In the genomic region with DNA sequence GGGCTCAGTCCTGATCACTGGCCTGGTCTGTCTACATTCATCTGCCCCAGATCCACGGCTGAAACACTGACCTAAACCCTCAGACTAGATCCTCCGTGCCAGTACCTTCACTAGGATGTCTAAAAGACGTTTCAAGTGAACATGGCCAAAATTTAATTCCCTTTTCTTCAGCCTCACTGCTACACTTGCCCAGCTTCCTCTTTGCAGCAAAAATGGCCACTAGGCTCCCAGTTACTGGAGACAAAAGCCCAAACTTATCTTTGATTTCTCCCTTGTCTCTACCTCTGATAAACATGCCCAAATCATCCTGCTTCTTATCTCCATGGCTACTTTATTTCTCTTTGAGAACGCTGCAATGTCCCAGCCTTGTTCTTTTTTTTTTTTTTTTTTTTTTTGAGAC, we compare ENCODE assay signal across 7 cellular contexts. TPM values are rescaled to one million over a fixed set of nuclear protein-coding genes. Genes with fewer than 3 reads are reported as not detected.
A peak's percentile ranks its signal among the peaks of the same experiment; 100 is the strongest.
DNase-seq lines count a peak whose midpoint lies in the region; ATAC-seq, FAIRE-seq and TF ChIP-seq lines count a peak whose summit lies in the region.

No MANE protein-coding gene starts in this region.

- H3K79me2 ChIP-seq in H1 (ENCODE audit: control insufficient read depth in 1 of 2, insufficient read depth in 2 of 2, low read length in 2 of 2), result peaks cover 0 to 25% of the 10 kb centered on the region in 2 experiments; a peak in 2 of 4 replicates

- H2BK15ac ChIP-seq in H1 (ENCODE audit: low read length), result peak overlapping the region; percentile 93; the same call in 1 of the 2 replicates

- H4K20me1 ChIP-seq in H1 (replicated peaks in 1 of 2; ENCODE audit: control insufficient read depth in 1 of 2, insufficient read depth in 2 of 2, low read length in 2 of 2), result peaks cover 0 to 7% of the 10 kb centered on the region in 2 experiments

- H3K4me3 ChIP-seq in H1 (ENCODE audit: extremely low read depth in 1 of 4, insufficient read depth in 2 of 4, low read depth in 3 of 4, low read length in 4 of 4) (no peak overlapping the region), spleen (peak overlapping the region; percentile 55 to 86 (median 70))

- no peak for DNase-seq in GM12891 (ENCODE audit: insufficient read length, low spot score)
- DNase-seq in OCI-M1 (lab: John Stamatoyannopoulos, UW), result peak; percentile 68
- DNase-seq in H1 (ENCODE audit: low read depth in 1 of 2, low spot score in 2 of 2), result no peak
- DNase-seq in spleen, result no peak
- DNase-seq in AG20443 (ENCODE audit: low spot score), result no peak

- 95% methylated on average over 4 of the region's 4 CpGs; no CpG with 5 or more reads in 1 of the 2 experiments for WGBS in H1 (ENCODE audit: extremely low coverage in 1 of 2, insufficient coverage in 1 of 2, insufficient read length in 1 of 2, insufficient replicate concordance in 2 of 2, low coverage in 1 of 2, low lambda C conversion rate in 2 of 2, missing lambda C conversion rate in 1 of 2), 2 experiments
- 31 to 51% (median 33%) methylated on average over 4 of the region's 4 CpGs for WGBS in spleen, 5 donors

- H3K79me1 ChIP-seq in H1 (ENCODE audit: low read depth, low read length), result peaks cover 4% of the 10 kb centered on the region; the same call in 1 of the 2 replicates

- peaks cover 20 to 56% (median 43%) of the 10 kb centered on the region in 4 experiments for H3K27me3 ChIP-seq in H1 (replicated peaks in 1 of 4; ENCODE audit: control insufficient read depth in 3 of 4, extremely low read depth in 1 of 4, insufficient read depth in 3 of 4, low read length in 3 of 4)
- H3K27me3 ChIP-seq in spleen (replicated peaks in 1 of 7), result no peaks in the 10 kb centered on the region

- TF ChIP-seq POLR2A in GM12891 (IDR thresholded peaks at IDR 0.05; ENCODE audit: low read depth, low read length), result no peak
- TF ChIP-seq POLR2A in H1 (IDR thresholded peaks at IDR 0.05; ENCODE audit: control extremely low read depth in 1 of 2, low read depth in 2 of 2, low read length in 2 of 2), result no peak
- TF ChIP-seq POLR2A in spleen (IDR thresholded peaks at IDR 0.05), result no peak

- no peak overlapping the region for H2BK120ac ChIP-seq in H1 (replicated peaks; ENCODE audit: low read depth, low read length)

- H2BK20ac ChIP-seq in H1 (ENCODE audit: low read length), result no peak overlapping the region

- H3K9me3 ChIP-seq in H1 (ENCODE audit: insufficient read depth in 2 of 2, low read depth in 1 of 2, low read length in 1 of 2) (no peaks in the 10 kb centered on the region), spleen (no peaks in the 10 kb centered on the region)

- peaks cover 18% of the 10 kb centered on the region for H3K23me2 ChIP-seq in H1 (ENCODE audit: low read depth, low read length)

- no peak for TF ChIP-seq RAD21 in H1 (IDR thresholded peaks at IDR 0.05 in 1 of 2, conservative IDR thresholded peaks at IDR 0.05 in 1 of 2; ENCODE audit: low read depth in 2 of 2, low read length in 2 of 2)

- no peak overlapping the region; a peak in 1 of 4 replicates for H3K4me2 ChIP-seq in H1 (ENCODE audit: insufficient read depth in 1 of 2, low read depth in 2 of 2, low read length in 2 of 2)

- H2BK12ac ChIP-seq in H1 (ENCODE audit: low read depth, low read length), result no peak overlapping the region

- no peak for ATAC-seq in GM18868 (IDR thresholded peaks at IDR 0.05; ENCODE audit: unreplicated experiment)
- ATAC-seq in GM21619 (IDR thresholded peaks at IDR 0.05; ENCODE audit: unreplicated experiment), result no peak

- CTCF ChIA-PET in H1 (lab: Charles Lee; ENCODE audit: partially characterized antibody), result interaction anchor here (0.7 to 7.7 kb wide), 4 partner anchors 8 to 277 kb away, joined by 3 to 60 read pairs (median 12); a partner anchor contains a TSS

- TF ChIP-seq EP300 in H1 (IDR thresholded peaks at IDR 0.05; ENCODE audit: borderline replicate concordance in 1 of 2, low read depth in 2 of 2, low read length in 2 of 2), result no peak

- H3K4me1 ChIP-seq in H1 (replicated peaks in 1 of 4; ENCODE audit: control insufficient read depth in 3 of 4, insufficient read depth in 4 of 4, low read length in 3 of 4) (peaks cover 0 to 19% (median 14%) of the 10 kb centered on the region in 4 experiments; a peak in 5 of 7 replicates), spleen (peaks cover 55 to 94% (median 78%) of the 10 kb centered on the region in 6 donors)

- intact Hi-C loops in spleen (cut with DNase I; ENCODE audit: low total_unique reads), result no loop called here

- H3K27ac ChIP-seq in H1 (ENCODE audit: low read depth, low read length) (no peak overlapping the region), spleen (peak overlapping the region; percentile 92 to 99 (median 98))

- H2BK5ac ChIP-seq in H1 (ENCODE audit: low read depth, low read length), result no peak overlapping the region

- H4K5ac ChIP-seq in H1 (ENCODE audit: insufficient read length, low read depth, low read length), result no peak overlapping the region

- H3K36me3 ChIP-seq in H1 (ENCODE audit: control insufficient read depth in 2 of 4, insufficient read depth in 4 of 4, low read length in 3 of 4) (no peaks in the 10 kb centered on the region), spleen (peaks cover 0 to 17% (median 0%) of the 10 kb centered on the region in 6 donors)

- no peak overlapping the region for H2AFZ ChIP-seq in H1 (ENCODE audit: low read length)

- H3K9ac ChIP-seq in H1 (replicated peaks in 1 of 4; ENCODE audit: extremely low read depth in 1 of 4, low read depth in 3 of 4, low read length in 3 of 4), result no peak overlapping the region

- H3K14ac ChIP-seq in H1 (ENCODE audit: insufficient read length), result no peak overlapping the region

- H4K91ac ChIP-seq in H1 (replicated peaks; ENCODE audit: insufficient read length, low read length), result no peak overlapping the region

- H3K18ac ChIP-seq in H1 (ENCODE audit: extremely low read depth, low read length), result no peak overlapping the region

- H3K56ac ChIP-seq in H1 (replicated peaks; ENCODE audit: insufficient read length, low read depth, low read length), result no peak overlapping the region

- POLR2A ChIA-PET in H1 (lab: Charles Lee; ENCODE audit: partially characterized antibody), result interaction anchor here (0.6 to 1.3 kb wide), 3 partner anchors 35 to 664 kb away, joined by 3 read pairs; no protein-coding TSS in a partner anchor

- FAIRE-seq in GM12891 (lab: Jason Lieb, UNC), result peak; percentile 80
- FAIRE-seq in H1 (lab: Jason Lieb, UNC), result no peak

- TF ChIP-seq CTCF in H1 (IDR thresholded peaks at IDR 0.05; ENCODE audit: control extremely low read depth in 1 of 3, insufficient read depth in 1 of 3, low read depth in 1 of 3, low read length in 3 of 3) (no peak), spleen (IDR thresholded peaks at IDR 0.05 in 8 of 11, conservative IDR thresholded peaks at IDR 0.05 in 3 of 11) (peak in 3 of 11 experiments; percentile 11 to 29 (median 16))

- H3K4ac ChIP-seq in H1 (replicated peaks; ENCODE audit: insufficient read length, low read depth, low read length), result no peak overlapping the region

- no peak overlapping the region for H4K8ac ChIP-seq in H1 (ENCODE audit: extremely low read depth, insufficient read depth, low read length)

- H3K23ac ChIP-seq in H1 (ENCODE audit: insufficient read length), result no peak overlapping the region

- peak overlapping the region; percentile 20; the same call in 1 of the 2 replicates for H2AK5ac ChIP-seq in H1 (ENCODE audit: low read depth, low read length)

RNA-seq across cellular contexts. Expression of a gene that starts 1.6 kb away (rescaled TPM):
- 29.0 TPM for polyA plus RNA-seq in GM12891 (2012; ENCODE audit: low read depth, missing spikeins)
- total RNA-seq in H1 (2021; fragmentation: NEBNext Ultra II Directional; extraction: Animal tissue kit (Norgen Biotek cat#: 25700)), result 10.3 and 11.2 TPM in 2 replicates
- polyA plus RNA-seq in H1 (2011; rRNA removed), result 15.7 and 15.9 TPM in 2 replicates
- 20.5 TPM for polyA plus RNA-seq in H1 (2011; cell fraction: cytosol; rRNA removed)
- 22.6 TPM for polyA plus RNA-seq in H1 (2011; cell fraction: nucleus; rRNA removed)
- 12.1 to 16.1 TPM (median 13.6 TPM) in 4 replicates for polyA plus RNA-seq in H1 (2012, experiment 1 of 2)
- 7.0 TPM for polyA plus RNA-seq in H1 (2012, experiment 2 of 2)
- 7.7 TPM for polyA plus RNA-seq in H1 (2013, experiment 1 of 2)
- polyA plus RNA-seq in H1 (2013, experiment 2 of 2), result 7.1 TPM
- 4.5 and 5.8 TPM in 2 replicates for polyA minus RNA-seq in H1 (2011; rRNA and poly(A)+ RNA removed)
- polyA minus RNA-seq in H1 (2011; cell fraction: cytosol; rRNA and poly(A)+ RNA removed), result 2.0 TPM
- polyA minus RNA-seq in H1 (2011; cell fraction: nucleus; rRNA and poly(A)+ RNA removed), result 10.0 TPM
- 100 to 1,000 TPM in 1 of 7 donors, 10 to 100 TPM in 6; 48.3 to 113 (median 63.3) TPM for total RNA-seq in spleen
- 10 to 100 TPM; 59.3 to 83.7 (median 81.4) TPM for polyA plus RNA-seq in spleen

RNA-seq across cellular contexts. Expression of a gene that starts 6.5 kb away (rescaled TPM):
- 0.18 TPM for polyA plus RNA-seq in GM12891 (2012; ENCODE audit: low read depth, missing spikeins)
- 0.54 and 0.56 TPM in 2 replicates for total RNA-seq in H1 (2021; fragmentation: NEBNext Ultra II Directional; extraction: Animal tissue kit (Norgen Biotek cat#: 25700))
- polyA plus RNA-seq in H1 (2011; rRNA removed) (0.79 and 0.93 TPM in 2 replicates), spleen (1 to 10 TPM in 2 of 3 donors, under 1 TPM in 1; 0.56 to 2.1 (median 1.6) TPM)
- polyA plus RNA-seq in H1 (2011; cell fraction: cytosol; rRNA removed), result 0.96 TPM
- 2.1 TPM for polyA plus RNA-seq in H1 (2011; cell fraction: nucleus; rRNA removed)
- polyA plus RNA-seq in H1 (2012, experiment 1 of 2), result 0.18 to 0.96 TPM (median 0.41 TPM) in 4 replicates
- 0.20 TPM for polyA plus RNA-seq in H1 (2012, experiment 2 of 2)
- 0.67 TPM for polyA plus RNA-seq in H1 (2013, experiment 1 of 2)
- 0.40 TPM for polyA plus RNA-seq in H1 (2013, experiment 2 of 2)
- polyA minus RNA-seq in H1 (2011; rRNA and poly(A)+ RNA removed), result 0.32 TPM in 2 replicates
- not detected for polyA minus RNA-seq in H1 (2011; cell fraction: cytosol; rRNA and poly(A)+ RNA removed)
- polyA minus RNA-seq in H1 (2011; cell fraction: nucleus; rRNA and poly(A)+ RNA removed), result 0.50 TPM
- 1 to 10 TPM in 3 of 7 donors, under 1 TPM in 3, not detected in 1; 0.60 to 2.2 (median 1.1) TPM for total RNA-seq in spleen

RNA-seq across cellular contexts. Expression of a gene that starts 11.0 kb away (rescaled TPM):
- 23.8 TPM for polyA plus RNA-seq in GM12891 (2012; ENCODE audit: low read depth, missing spikeins)
- 30.8 and 33.3 TPM in 2 replicates for total RNA-seq in H1 (2021; fragmentation: NEBNext Ultra II Directional; extraction: Animal tissue kit (Norgen Biotek cat#: 25700))
- polyA plus RNA-seq in H1 (2011; rRNA removed) (65.4 and 73.6 TPM in 2 replicates), spleen (10 to 100 TPM; 20.6 to 36.5 (median 34.4) TPM)
- 61.2 TPM for polyA plus RNA-seq in H1 (2011; cell fraction: cytosol; rRNA removed)
- 48.4 TPM for polyA plus RNA-seq in H1 (2011; cell fraction: nucleus; rRNA removed)
- polyA plus RNA-seq in H1 (2012, experiment 1 of 2), result 37.2 to 43.9 TPM (median 39.9 TPM) in 4 replicates
- polyA plus RNA-seq in H1 (2012, experiment 2 of 2), result 39.5 TPM
- 27.0 TPM for polyA plus RNA-seq in H1 (2013, experiment 1 of 2)
- 26.3 TPM for polyA plus RNA-seq in H1 (2013, experiment 2 of 2)
- polyA minus RNA-seq in H1 (2011; rRNA and poly(A)+ RNA removed), result 23.2 and 29.9 TPM in 2 replicates
- polyA minus RNA-seq in H1 (2011; cell fraction: cytosol; rRNA and poly(A)+ RNA removed), result 10.8 TPM
- polyA minus RNA-seq in H1 (2011; cell fraction: nucleus; rRNA and poly(A)+ RNA removed), result 14.3 TPM
- 10 to 100 TPM; 19.4 to 33.6 (median 24.4) TPM for total RNA-seq in spleen

RNA-seq across cellular contexts. Expression of a gene that starts 11.6 kb away (rescaled TPM):
- 21.8 TPM for polyA plus RNA-seq in GM12891 (2012; ENCODE audit: low read depth, missing spikeins)
- total RNA-seq in H1 (2021; fragmentation: NEBNext Ultra II Directional; extraction: Animal tissue kit (Norgen Biotek cat#: 25700)), result 25.0 and 28.4 TPM in 2 replicates
- polyA plus RNA-seq in H1 (2011; rRNA removed) (51.4 and 52.3 TPM in 2 replicates), spleen (10 to 100 TPM; 22.1 to 28.2 (median 23.0) TPM)
- polyA plus RNA-seq in H1 (2011; cell fraction: cytosol; rRNA removed), result 53.3 TPM
- 91.8 TPM for polyA plus RNA-seq in H1 (2011; cell fraction: nucleus; rRNA removed)
- 18.1 to 35.5 TPM (median 31.5 TPM) in 4 replicates for polyA plus RNA-seq in H1 (2012, experiment 1 of 2)
- 26.4 TPM for polyA plus RNA-seq in H1 (2012, experiment 2 of 2)
- 14.6 TPM for polyA plus RNA-seq in H1 (2013, experiment 1 of 2)
- 13.2 TPM for polyA plus RNA-seq in H1 (2013, experiment 2 of 2)
- polyA minus RNA-seq in H1 (2011; rRNA and poly(A)+ RNA removed), result 54.5 and 61.1 TPM in 2 replicates
- 13.8 TPM for polyA minus RNA-seq in H1 (2011; cell fraction: cytosol; rRNA and poly(A)+ RNA removed)
- polyA minus RNA-seq in H1 (2011; cell fraction: nucleus; rRNA and poly(A)+ RNA removed), result 20.9 TPM
- 10 to 100 TPM; 17.8 to 31.2 (median 22.7) TPM for total RNA-seq in spleen

RNA-seq across cellular contexts. Expression of a gene that starts 11.7 kb away (rescaled TPM):
- 14.5 TPM for polyA plus RNA-seq in GM12891 (2012; ENCODE audit: low read depth, missing spikeins)
- 9.8 and 9.9 TPM in 2 replicates for total RNA-seq in H1 (2021; fragmentation: NEBNext Ultra II Directional; extraction: Animal tissue kit (Norgen Biotek cat#: 25700))
- polyA plus RNA-seq in H1 (2011; rRNA removed), result 34.0 and 34.5 TPM in 2 replicates
- 22.8 TPM for polyA plus RNA-seq in H1 (2011; cell fraction: cytosol; rRNA removed)
- 24.8 TPM for polyA plus RNA-seq in H1 (2011; cell fraction: nucleus; rRNA removed)
- polyA plus RNA-seq in H1 (2012, experiment 1 of 2), result 10.0 to 19.4 TPM (median 15.1 TPM) in 4 replicates
- polyA plus RNA-seq in H1 (2012, experiment 2 of 2), result 22.1 TPM
- 11.8 TPM for polyA plus RNA-seq in H1 (2013, experiment 1 of 2)
- polyA plus RNA-seq in H1 (2013, experiment 2 of 2), result 12.9 TPM
- 9.2 and 14.0 TPM in 2 replicates for polyA minus RNA-seq in H1 (2011; rRNA and poly(A)+ RNA removed)
- 6.3 TPM for polyA minus RNA-seq in H1 (2011; cell fraction: cytosol; rRNA and poly(A)+ RNA removed)
- polyA minus RNA-seq in H1 (2011; cell fraction: nucleus; rRNA and poly(A)+ RNA removed), result 7.3 TPM
- total RNA-seq in spleen, result 10 to 100 TPM; 18.7 to 33.7 (median 24.9) TPM
- 10 to 100 TPM; 26.8 to 35.2 (median 27.2) TPM for polyA plus RNA-seq in spleen

Comparison
In these comparisons a context has a peak if more than half of its experiments do, and no peak if none do; other contexts are left out.
1. H3K4me3 ChIP-seq: peak in spleen (8 of 8); none in H1 (0 of 4).